Comparison of ENCODE assay signal across 1 cellular context in genomic region chr2:235347691-235348090, GRCh38.
A peak's percentile ranks its signal among the peaks of the same experiment; 100 is the strongest.
TF ChIP-seq lines count a peak whose summit lies in the region.

No MANE protein-coding gene starts in this region.

TF ChIP-seq in IMR-90, 13 proteins besides CTCF, POLR2A, EP300 and RAD21 (continued from another document):
- TF ChIP-seq MXI1 (IDR thresholded peaks at IDR 0.05; ENCODE audit: borderline replicate concordance, low read depth, low read length) (no peak), CEBPB (IDR thresholded peaks at IDR 0.05; ENCODE audit: low read depth, low read length) (0 out of 2 replicates have a peak, but pooled peaks have one; percentile 1), MAZ (IDR thresholded peaks at IDR 0.05; ENCODE audit: borderline replicate concordance, low read depth, low read length) (no peak), ELK1 (IDR thresholded peaks at IDR 0.05; ENCODE audit: borderline replicate concordance, low read depth, low read length) (no peak)
TF ChIP-seq in IMR-90: peak in this region for 5.
